In the genomic region with DNA sequence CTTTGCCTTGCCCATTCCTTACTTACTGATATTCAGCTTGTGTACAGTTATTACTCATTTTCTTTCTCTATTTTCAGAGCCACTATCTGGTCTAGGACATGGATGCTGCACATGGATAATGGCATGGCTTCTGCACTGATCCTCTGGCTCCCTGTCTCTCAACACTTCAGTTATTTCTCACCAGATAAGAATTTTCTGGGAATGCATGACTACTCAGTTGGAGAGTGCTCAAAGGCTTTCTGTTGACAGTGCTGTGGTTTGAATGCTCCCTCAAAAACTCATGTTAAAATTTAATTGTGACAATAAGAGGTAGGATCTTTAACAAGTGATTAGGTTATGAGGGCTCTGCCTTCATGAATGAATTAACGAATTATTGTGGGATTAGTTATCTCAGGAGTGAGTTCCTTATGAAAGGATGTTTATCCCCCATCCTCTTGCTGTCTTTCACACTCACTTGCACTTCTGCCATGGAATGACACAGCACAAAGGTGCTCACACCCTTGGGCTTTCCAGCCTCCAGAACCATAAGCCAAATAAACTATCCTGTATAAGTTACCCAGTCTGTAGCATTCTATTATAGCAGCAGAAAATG, we compare ENCODE assay signal across 19 cellular contexts. TPM values are rescaled to one million over a fixed set of nuclear protein-coding genes. Genes with fewer than 3 reads are reported as not detected.
A peak's percentile ranks its signal among the peaks of the same experiment; 100 is the strongest.
DNase-seq lines count a peak whose midpoint lies in the region; ATAC-seq, FAIRE-seq and TF ChIP-seq lines count a peak whose summit lies in the region.
"Had no signal": no experiment of that assay in that cellular context is flagged by ENCODE, and none has a peak within 500 bp of the region (broad histone marks: within the 10 kb centered on the region; RNA-seq: fewer than 3 reads in every experiment).

No MANE protein-coding gene starts in this region.

- H3K27ac ChIP-seq in SK-N-SH (ENCODE audit: low read depth in 2 of 2, low read length in 1 of 2) (peak overlapping the region in 1 of 2 experiments; percentile 39; a peak in 2 of 4 replicates), MM.1S (ENCODE audit: low read length) (no peak overlapping the region)
- H3K27ac ChIP-seq: 22Rv1, hepatocyte, lower lobe of right lung, thoracic aorta had no signal

- POLR2A ChIA-PET in SK-N-SH (lab: Yijun Ruan, JAX) = no interaction called here

- TF ChIP-seq CTCF in SK-N-SH (IDR thresholded peaks at IDR 0.05) (no peak), fibroblast of pulmonary artery (IDR thresholded peaks at IDR 0.05; ENCODE audit: low read length, missing control alignments) (no peak), MM.1S (IDR thresholded peaks at IDR 0.05; ENCODE audit: low read length) (no peak)

- H3K27me3 ChIP-seq in SK-N-SH (ENCODE audit: insufficient read depth) = no peaks in the 10 kb centered on the region
- H3K27me3 ChIP-seq in MM.1S (replicated peaks; ENCODE audit: insufficient read depth, low read length) = no peaks in the 10 kb centered on the region

- H3K79me2 ChIP-seq in SK-N-SH (ENCODE audit: insufficient read depth) = no peaks in the 10 kb centered on the region
- no peaks in the 10 kb centered on the region for H3K79me2 ChIP-seq in MM.1S (ENCODE audit: low read length)
- H3K79me2 ChIP-seq: hepatocyte had no signal

- no peak for ATAC-seq in HG02759 (IDR thresholded peaks at IDR 0.05; ENCODE audit: unreplicated experiment)

- H3F3A ChIP-seq in SK-N-SH (replicated peaks; ENCODE audit: insufficient read depth) (no peaks in the 10 kb centered on the region), MM.1S (ENCODE audit: insufficient read depth, low read length) (no peaks in the 10 kb centered on the region)

- peak in 1 of 2 experiments; percentile 54; a peak in 1 of 4 replicates for TF ChIP-seq EP300 in SK-N-SH (IDR thresholded peaks at IDR 0.05; ENCODE audit: borderline replicate concordance in 1 of 2, low read depth in 1 of 2, low read length in 1 of 2)

- peak; percentile 17 for FAIRE-seq in urothelium cell line (lab: Jason Lieb, UNC)

- H3K36me3 ChIP-seq in SK-N-SH (replicated peaks in 1 of 2; ENCODE audit: control insufficient read depth in 1 of 2, insufficient read depth in 2 of 2, low read length in 1 of 2) = no peaks in the 10 kb centered on the region
- H3K36me3 ChIP-seq in MM.1S (replicated peaks; ENCODE audit: insufficient read depth, low read length) = no peaks in the 10 kb centered on the region
- H3K36me3 ChIP-seq: lower lobe of right lung, thoracic aorta had no signal

- DNase-seq in DMS53 (lab: John Stamatoyannopoulos, UW) (peak; percentile 18), DMS53 treated with DMSO at 0.1 percent for 48 hours (lab: John Stamatoyannopoulos, UW; ENCODE audit: unreplicated experiment) (no peak), SK-N-SH (no peak), fibroblast of pulmonary artery (ENCODE audit: low read depth) (peak; percentile 15), urothelium cell line (ENCODE audit: low spot score) (peak; percentile 67), MM.1S (no peak), T-helper 9 cell (no peak)
- DNase-seq: activated B cell treated with CpG ODN at 0.5 μM for 24 hours; DMS153; effector memory CD4-positive, alpha-beta T cell; lower lobe of right lung; NCI-H1694 treated with DMSO at 0.1 percent for 48 hours; NCI-H774; nucleus accumbens; stimulated activated CD4-positive, alpha-beta T cell treated with anti-CD3 and anti-CD28 coated beads, Interleukin-12 subunit alpha, Interleukin-12 subunit beta, amount 100 ng/mL, for 4 hours had no signal

- H3K9ac ChIP-seq in SK-N-SH = no peak overlapping the region
- H3K9ac ChIP-seq in MM.1S (ENCODE audit: low read length) = no peak overlapping the region

- CTCF ChIA-PET in SK-N-SH (lab: Yijun Ruan, JAX) = interaction anchor here (0.8 to 1.4 kb wide), 6 partner anchors 9 to 672 kb away, joined by 3 to 5 read pairs (median 3); no protein-coding TSS in a partner anchor

- H3K4me1 ChIP-seq in SK-N-SH (ENCODE audit: control insufficient read depth in 1 of 2, insufficient read depth in 2 of 2, low read depth in 1 of 2, low read length in 1 of 2) = peaks cover 0 to 5% of the 10 kb centered on the region in 2 experiments; a peak in 1 of 4 replicates
- no peaks in the 10 kb centered on the region for H3K4me1 ChIP-seq in MM.1S (ENCODE audit: low read length)
- H3K4me1 ChIP-seq: lower lobe of right lung had no signal

- H3K4me3 ChIP-seq in SK-N-SH (ENCODE audit: low read depth in 2 of 2, low read length in 1 of 2) (no peak overlapping the region), fibroblast of pulmonary artery (replicated peaks; ENCODE audit: low read depth, low read length) (no peak overlapping the region), MM.1S (ENCODE audit: low read length) (no peak overlapping the region)
- H3K4me3 ChIP-seq: hepatocyte, lower lobe of right lung, thoracic aorta had no signal

- H3K4me2 ChIP-seq in SK-N-SH = no peak overlapping the region
- no peak overlapping the region for H3K4me2 ChIP-seq in MM.1S (ENCODE audit: low read depth, low read length)
- H3K4me2 ChIP-seq: hepatocyte had no signal

- H2AFZ ChIP-seq in SK-N-SH (ENCODE audit: low read depth) (peak overlapping the region; percentile 0; the same call in 1 of the 2 replicates), MM.1S (ENCODE audit: low read length) (no peak overlapping the region)
- H2AFZ ChIP-seq: hepatocyte had no signal

- H3K9me2 ChIP-seq in SK-N-SH (no peaks in the 10 kb centered on the region), MM.1S (replicated peaks; ENCODE audit: insufficient read depth, low read length) (0 out of 2 replicates have a peak, but pooled peaks cover under 1% of the 10 kb centered on the region)

- H4K20me1 ChIP-seq in SK-N-SH (ENCODE audit: insufficient read depth) (no peaks in the 10 kb centered on the region), MM.1S (ENCODE audit: insufficient read depth, low read length) (no peaks in the 10 kb centered on the region)

- no peaks in the 10 kb centered on the region for H3K9me3 ChIP-seq in SK-N-SH
- H3K9me3 ChIP-seq in MM.1S (replicated peaks; ENCODE audit: insufficient read depth, low read length) = no peaks in the 10 kb centered on the region
- H3K9me3 ChIP-seq: lower lobe of right lung, thoracic aorta had no signal

- no peak for TF ChIP-seq RAD21 in SK-N-SH (IDR thresholded peaks at IDR 0.05; ENCODE audit: low read length)

- WGBS in SK-N-SH (ENCODE audit: low lambda C conversion rate) = 56% methylated on average over 1 of the region's 1 CpG

TF ChIP-seq in SK-N-SH, 30 proteins besides CTCF, POLR2A, EP300 and RAD21 (continues in another document):
- TF ChIP-seq NRF1 (IDR thresholded peaks at IDR 0.05; ENCODE audit: low read depth, low read length) (no peak), SMC3 (IDR thresholded peaks at IDR 0.05; ENCODE audit: low read depth, low read length) (no peak), TCF12 (IDR thresholded peaks at IDR 0.05) (peak; percentile 62; the same call in 1 of the 2 replicates), FOXM1 (IDR thresholded peaks at IDR 0.05; ENCODE audit: low read depth) (no peak), TAF1 (IDR thresholded peaks at IDR 0.05; ENCODE audit: borderline replicate concordance, low read depth, low read length) (no peak), YY1 (IDR thresholded peaks at IDR 0.05; ENCODE audit: low read depth) (no peak), TEAD4 (IDR thresholded peaks at IDR 0.05; ENCODE audit: borderline replicate concordance, insufficient read depth) (peak; percentile 71), JUND (IDR thresholded peaks at IDR 0.05) (peak; percentile 59)
- TF ChIP-seq, protein P1, sequence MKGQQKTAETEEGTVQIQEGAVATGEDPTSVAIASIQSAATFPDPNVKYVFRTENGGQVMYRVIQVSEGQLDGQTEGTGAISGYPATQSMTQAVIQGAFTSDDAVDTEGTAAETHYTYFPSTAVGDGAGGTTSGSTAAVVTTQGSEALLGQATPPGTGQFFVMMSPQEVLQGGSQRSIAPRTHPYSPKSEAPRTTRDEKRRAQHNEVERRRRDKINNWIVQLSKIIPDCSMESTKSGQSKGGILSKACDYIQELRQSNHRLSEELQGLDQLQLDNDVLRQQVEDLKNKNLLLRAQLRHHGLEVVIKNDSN (IDR thresholded peaks at IDR 0.05; ENCODE audit: borderline replicate concordance, low read depth) = no peak
- TF ChIP-seq, protein P2, sequence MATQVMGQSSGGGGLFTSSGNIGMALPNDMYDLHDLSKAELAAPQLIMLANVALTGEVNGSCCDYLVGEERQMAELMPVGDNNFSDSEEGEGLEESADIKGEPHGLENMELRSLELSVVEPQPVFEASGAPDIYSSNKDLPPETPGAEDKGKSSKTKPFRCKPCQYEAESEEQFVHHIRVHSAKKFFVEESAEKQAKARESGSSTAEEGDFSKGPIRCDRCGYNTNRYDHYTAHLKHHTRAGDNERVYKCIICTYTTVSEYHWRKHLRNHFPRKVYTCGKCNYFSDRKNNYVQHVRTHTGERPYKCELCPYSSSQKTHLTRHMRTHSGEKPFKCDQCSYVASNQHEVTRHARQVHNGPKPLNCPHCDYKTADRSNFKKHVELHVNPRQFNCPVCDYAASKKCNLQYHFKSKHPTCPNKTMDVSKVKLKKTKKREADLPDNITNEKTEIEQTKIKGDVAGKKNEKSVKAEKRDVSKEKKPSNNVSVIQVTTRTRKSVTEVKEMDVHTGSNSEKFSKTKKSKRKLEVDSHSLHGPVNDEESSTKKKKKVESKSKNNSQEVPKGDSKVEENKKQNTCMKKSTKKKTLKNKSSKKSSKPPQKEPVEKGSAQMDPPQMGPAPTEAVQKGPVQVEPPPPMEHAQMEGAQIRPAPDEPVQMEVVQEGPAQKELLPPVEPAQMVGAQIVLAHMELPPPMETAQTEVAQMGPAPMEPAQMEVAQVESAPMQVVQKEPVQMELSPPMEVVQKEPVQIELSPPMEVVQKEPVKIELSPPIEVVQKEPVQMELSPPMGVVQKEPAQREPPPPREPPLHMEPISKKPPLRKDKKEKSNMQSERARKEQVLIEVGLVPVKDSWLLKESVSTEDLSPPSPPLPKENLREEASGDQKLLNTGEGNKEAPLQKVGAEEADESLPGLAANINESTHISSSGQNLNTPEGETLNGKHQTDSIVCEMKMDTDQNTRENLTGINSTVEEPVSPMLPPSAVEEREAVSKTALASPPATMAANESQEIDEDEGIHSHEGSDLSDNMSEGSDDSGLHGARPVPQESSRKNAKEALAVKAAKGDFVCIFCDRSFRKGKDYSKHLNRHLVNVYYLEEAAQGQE (IDR thresholded peaks at IDR 0.05; ENCODE audit: low read depth, low read length) = no peak
- TF ChIP-seq, protein P3, sequence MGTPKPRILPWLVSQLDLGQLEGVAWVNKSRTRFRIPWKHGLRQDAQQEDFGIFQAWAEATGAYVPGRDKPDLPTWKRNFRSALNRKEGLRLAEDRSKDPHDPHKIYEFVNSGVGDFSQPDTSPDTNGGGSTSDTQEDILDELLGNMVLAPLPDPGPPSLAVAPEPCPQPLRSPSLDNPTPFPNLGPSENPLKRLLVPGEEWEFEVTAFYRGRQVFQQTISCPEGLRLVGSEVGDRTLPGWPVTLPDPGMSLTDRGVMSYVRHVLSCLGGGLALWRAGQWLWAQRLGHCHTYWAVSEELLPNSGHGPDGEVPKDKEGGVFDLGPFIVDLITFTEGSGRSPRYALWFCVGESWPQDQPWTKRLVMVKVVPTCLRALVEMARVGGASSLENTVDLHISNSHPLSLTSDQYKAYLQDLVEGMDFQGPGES (IDR thresholded peaks at IDR 0.05; ENCODE audit: low read depth, low read length) = no peak

RNA-seq across cellular contexts. Expression of a gene that starts 16.1 kb away (rescaled TPM):
- not detected in 2 replicates for polyA plus RNA-seq in SK-N-SH (2012; rRNA removed)
- under 0.01 TPM in 1 of 2 replicates, not detected in the other for polyA plus RNA-seq in SK-N-SH (2012; cell fraction: cytosol; rRNA removed)
- not detected in 2 replicates for polyA plus RNA-seq in SK-N-SH (2012; cell fraction: nucleus; rRNA removed)

Comparison
In these comparisons a context has a peak if more than half of its experiments do, and no peak if none do; other contexts are left out.
1. DNase-seq: peak in DMS53 (single experiment), fibroblast of pulmonary artery (single experiment) and urothelium cell line (single experiment); none in DMS53 treated with DMSO at 0.1 percent for 48 hours (single experiment), SK-N-SH (single experiment), MM.1S (single experiment) and T-helper 9 cell (single experiment).